21 cellular contexts compared by ENCODE assay signal in genomic region chr19:281992-282391, GRCh38. TPM values are rescaled to one million over a fixed set of nuclear protein-coding genes. Genes with fewer than 3 reads are reported as not detected.
A peak's percentile ranks its signal among the peaks of the same experiment; 100 is the strongest.
DNase-seq lines count a peak whose midpoint lies in the region; ATAC-seq and TF ChIP-seq lines count a peak whose summit lies in the region.
"Had no signal": no experiment of that assay in that cellular context is flagged by ENCODE, and none has a peak within 500 bp of the region (broad histone marks: within the 10 kb centered on the region; RNA-seq: fewer than 3 reads in every experiment).

No MANE protein-coding gene starts in this region.

- TF ChIP-seq CTCF in choroid plexus epithelial cell (conservative IDR thresholded peaks at IDR 0.05; ENCODE audit: low read depth, low read length): peak; percentile 7
- TF ChIP-seq CTCF in smooth muscle cell (IDR thresholded peaks at IDR 0.05; ENCODE audit: borderline replicate concordance, insufficient read depth, poor library complexity, severe bottlenecking): peak; percentile 3

- no peak overlapping the region for H3K27ac ChIP-seq in smooth muscle cell (ENCODE audit: low read depth)
- H3K27ac ChIP-seq: body of pancreas had no signal

- no peaks in the 10 kb centered on the region for H3K27me3 ChIP-seq in H7 (ENCODE audit: control insufficient read depth, insufficient read depth, low read length)
- no peaks in the 10 kb centered on the region for H3K27me3 ChIP-seq in smooth muscle cell (ENCODE audit: low read depth)
- H3K27me3 ChIP-seq: body of pancreas had no signal

- no peak overlapping the region for H3K4me2 ChIP-seq in smooth muscle cell

- ATAC-seq in HG02642 (IDR thresholded peaks at IDR 0.05; ENCODE audit: poor library complexity, unreplicated experiment): no peak
- no peak for ATAC-seq in GM19467 (IDR thresholded peaks at IDR 0.05; ENCODE audit: unreplicated experiment)
- ATAC-seq: activated naive CD8-positive, alpha-beta T cell treated with anti-CD3 and anti-CD28 coated beads, Interleukin-2, amount 50 U/mL, for 24 hours; body of pancreas had no signal

- H3K36me3 ChIP-seq in H7 (replicated peaks; ENCODE audit: control insufficient read depth, insufficient read depth, low read length) (peaks cover 9% of the 10 kb centered on the region), smooth muscle cell (ENCODE audit: low read depth) (no peaks in the 10 kb centered on the region)

- H2AFZ ChIP-seq in smooth muscle cell (ENCODE audit: low read depth): no peak overlapping the region

- DNase-seq in NCI-H2029 treated with DMSO at 0.1 percent for 48 hours (lab: John Stamatoyannopoulos, UW): peak; percentile 49
- DNase-seq in NCI-H2029 (lab: John Stamatoyannopoulos, UW): no peak
- peak; percentile 60 for DNase-seq in H7
- no peak for DNase-seq in choroid plexus epithelial cell (ENCODE audit: low read depth)
- no peak for DNase-seq in smooth muscle cell (lab: John Stamatoyannopoulos, UW; ENCODE audit: unreplicated experiment)
- DNase-seq in NCI-H226: no peak
- DNase-seq: activated B cell treated with CpG ODN at 0.5 μM for 24 hours; activated CD4-positive, alpha-beta T cell treated with anti-CD3 and anti-CD28 coated beads, Interleukin-2, amount 50 U/mL, for 4 hours; activated gamma-delta T cell; activated naive CD8-positive, alpha-beta T cell treated with anti-CD3 and anti-CD28 coated beads, Interleukin-2, amount 50 U/mL, for 24 hours; body of pancreas; Caco-2; glutamatergic neuron; Kasumi-1; mesenchymal stem cell; naive B cell; NCI-H524; right cardiac atrium; trophoblast cell had no signal

- H3K4me3 ChIP-seq in H7 (ENCODE audit: insufficient read depth, low read depth, low read length) (no peak overlapping the region), choroid plexus epithelial cell (ENCODE audit: low read depth, low read length) (no peak overlapping the region), smooth muscle cell (no peak overlapping the region)
- H3K4me3 ChIP-seq: body of pancreas had no signal

- peaks cover 8% of the 10 kb centered on the region for H3K4me1 ChIP-seq in smooth muscle cell (ENCODE audit: low read depth)
- H3K4me1 ChIP-seq: Caco-2 had no signal

- no peaks in the 10 kb centered on the region for H3K79me2 ChIP-seq in smooth muscle cell (ENCODE audit: low read depth)

- H4K20me1 ChIP-seq in smooth muscle cell (ENCODE audit: low read depth): no peaks in the 10 kb centered on the region

- no peaks in the 10 kb centered on the region for H3K9me3 ChIP-seq in smooth muscle cell (replicated peaks; ENCODE audit: low read depth)
- H3K9me3 ChIP-seq: body of pancreas, Caco-2 had no signal

- WGBS in smooth muscle cell (ENCODE audit: low lambda C conversion rate): 91% methylated on average over 8 of the region's 10 CpGs

- H3F3A ChIP-seq in smooth muscle cell (ENCODE audit: low read depth): no peaks in the 10 kb centered on the region

- H3K9ac ChIP-seq in smooth muscle cell (ENCODE audit: low read depth): no peak overlapping the region

RNA-seq across cellular contexts. Expression of gene PLPP2, which starts 9.2 kb away (rescaled TPM):
- total RNA-seq in H7 (2014; rRNA removed; shearing (Covaris generic)): 77.9 and 98.2 TPM in 2 replicates
- 6.0 and 6.2 TPM in 2 replicates for total RNA-seq in smooth muscle cell
- polyA plus RNA-seq in smooth muscle cell: 4.8 and 15.1 TPM in 2 replicates

Comparison
In these comparisons a context has a peak if more than half of its experiments do, and no peak if none do; other contexts are left out.
1. DNase-seq: peak in NCI-H2029 treated with DMSO at 0.1 percent for 48 hours (single experiment) and H7 (single experiment); none in NCI-H2029 (single experiment), choroid plexus epithelial cell (single experiment), smooth muscle cell (single experiment) and NCI-H226 (single experiment).
2. RNA of gene PLPP2, which starts 9.2 kb away (total RNA-seq): 77.9 to 98.2 TPM in H7; 6.0 to 6.2 TPM in smooth muscle cell; every median in the first group is over 10 times any median in the second.